Comparison of ENCODE assay signal across 26 cellular contexts in genomic region chr4:142741995-142742394, GRCh38.
A peak's percentile ranks its signal among the peaks of the same experiment; 100 is the strongest.
DNase-seq lines count a peak whose midpoint lies in the region; ATAC-seq and TF ChIP-seq lines count a peak whose summit lies in the region.
"Had no signal": no experiment of that assay in that cellular context is flagged by ENCODE, and none has a peak within 500 bp of the region (broad histone marks: within the 10 kb centered on the region; RNA-seq: fewer than 3 reads in every experiment).

No MANE protein-coding gene starts in this region.

- in situ Hi-C loops in HAP-1 (cut with MboI; ENCODE audit: low sequenced_read_pairs) = no loop called here

- H3K27me3 Mint-ChIP-seq in WTC11 (ENCODE audit: low read depth) = no peaks in the 10 kb centered on the region
- H3K27me3 Mint-ChIP-seq: activated B cell treated with CpG ODN at 0.5 μM for 24 hours; activated CD8-positive, alpha-beta memory T cell treated with anti-CD3 and anti-CD28 coated beads, Interleukin-2, amount 10 ng/mL, durations not matched to agents 7 days and 5 days had no signal

- H3K9me3 ChIP-seq in BE2C (no peaks in the 10 kb centered on the region), HAP-1 (no peaks in the 10 kb centered on the region)
- H3K9me3 ChIP-seq: neutrophil had no signal

- H3K4me3 ChIP-seq in BE2C (ENCODE audit: low read depth, low read length) = no peak overlapping the region
- no peak overlapping the region for H3K4me3 ChIP-seq in HAP-1

- peak; percentile 67 for ATAC-seq in WTC11
- ATAC-seq: activated CD8-positive, alpha-beta memory T cell treated with anti-CD3 and anti-CD28 coated beads, Interleukin-2, amount 10 ng/mL, durations not matched to agents 7 days and 5 days; left lobe of liver; sciatic nerve; stimulated activated effector memory CD8-positive, alpha-beta T cell treated with anti-CD3 and anti-CD28 coated beads, Interleukin-12 subunit alpha, Interleukin-12 subunit beta, amount 100 ng/mL, for 72 hours had no signal

- H3K4me1 Mint-ChIP-seq in WTC11 = no peaks in the 10 kb centered on the region
- H3K4me1 Mint-ChIP-seq: activated B cell treated with CpG ODN at 0.5 μM for 24 hours; activated CD8-positive, alpha-beta memory T cell treated with anti-CD3 and anti-CD28 coated beads, Interleukin-2, amount 10 ng/mL, durations not matched to agents 7 days and 5 days; H9; immature natural killer cell; stimulated activated effector memory CD8-positive, alpha-beta T cell treated with anti-CD3 and anti-CD28 coated beads, Interleukin-12 subunit alpha, Interleukin-12 subunit beta, amount 100 ng/mL, for 72 hours had no signal

- H3K4me3 Mint-ChIP-seq in WTC11 = no peak overlapping the region
- H3K4me3 Mint-ChIP-seq: activated B cell treated with CpG ODN at 0.5 μM for 24 hours; activated CD8-positive, alpha-beta memory T cell treated with anti-CD3 and anti-CD28 coated beads, Interleukin-2, amount 10 ng/mL, durations not matched to agents 7 days and 5 days; activated naive CD4-positive, alpha-beta T cell treated with anti-CD3 and anti-CD28 coated beads for 36 hours; activated T-helper 1 cell treated with anti-CD3 and anti-CD28 coated beads, Interleukin-12 subunit alpha, Interleukin-12 subunit beta, Interleukin-2, Interleukin-4 antibody, amounts not matched to agents 30 ng/mL and 10 ng/mL and 1 ng/mL, durations not matched to agents 14 hours and 24 hours and 36 hours; H9; immature natural killer cell; stimulated activated effector memory CD8-positive, alpha-beta T cell treated with anti-CD3 and anti-CD28 coated beads, Interleukin-12 subunit alpha, Interleukin-12 subunit beta, amount 100 ng/mL, for 72 hours had no signal

- TF ChIP-seq CTCF in BE2C (IDR thresholded peaks at IDR 0.05; ENCODE audit: low read depth, low read length) (peak; percentile 30), WTC11 (IDR thresholded peaks at IDR 0.05) (no peak)

- DNase-seq in BE2C = no peak
- DNase-seq in HEK293T (ENCODE audit: extremely low spot score) = peak; percentile 6
- no peak for DNase-seq in WTC11 (ENCODE audit: low spot score)
- peak; percentile 24 for DNase-seq in iPS-NIHi11 (ENCODE audit: low spot score)
- no peak for DNase-seq in activated T-cell treated with anti-CD3 and anti-CD28 coated beads for 4 hours
- no peak for DNase-seq in stimulated activated CD4-positive, alpha-beta T cell treated with anti-CD3 and anti-CD28 coated beads, Interleukin-12 subunit alpha, Interleukin-12 subunit beta, amount 100 ng/mL, for 4 hours
- no peak for DNase-seq in activated T-cell treated with anti-CD3 and anti-CD28 coated beads, Interleukin-2, amount 50 U/mL, for 48 hours
- no peak for DNase-seq in HAP-1 (ENCODE audit: low spot score in 2 of 2)
- DNase-seq: activated B cell treated with CpG ODN at 0.5 μM for 24 hours; activated CD4-positive, alpha-beta T cell treated with anti-CD3 and anti-CD28 coated beads, Interleukin-2, amount 50 U/mL, for 1 hour; activated CD8-positive, alpha-beta memory T cell treated with anti-CD3 and anti-CD28 coated beads, Interleukin-2, amount 10 ng/mL, durations not matched to agents 7 days and 5 days; activated naive CD4-positive, alpha-beta T cell treated with anti-CD3 and anti-CD28 coated beads for 36 hours; foreskin melanocyte; H9; immature natural killer cell; mesenchymal stem cell; NCI-H146; NCI-H2107; NCI-H510A; stimulated activated CD4-positive, alpha-beta T cell treated with anti-CD3 and anti-CD28 coated beads, Interleukin-4, amount 100 ng/mL, for 24 hours; substantia nigra had no signal

- H3K36me3 Mint-ChIP-seq in WTC11 = no peaks in the 10 kb centered on the region
- H3K36me3 Mint-ChIP-seq: activated CD8-positive, alpha-beta memory T cell treated with anti-CD3 and anti-CD28 coated beads, Interleukin-2, amount 10 ng/mL, durations not matched to agents 7 days and 5 days; immature natural killer cell; stimulated activated effector memory CD8-positive, alpha-beta T cell treated with anti-CD3 and anti-CD28 coated beads, Interleukin-12 subunit alpha, Interleukin-12 subunit beta, amount 100 ng/mL, for 72 hours had no signal

- H3K4me1 ChIP-seq in BE2C (no peaks in the 10 kb centered on the region), HAP-1 (no peaks in the 10 kb centered on the region)

- H3K27ac Mint-ChIP-seq in WTC11 = no peak overlapping the region
- H3K27ac Mint-ChIP-seq: activated B cell treated with CpG ODN at 0.5 μM for 24 hours; activated CD8-positive, alpha-beta memory T cell treated with anti-CD3 and anti-CD28 coated beads, Interleukin-2, amount 10 ng/mL, durations not matched to agents 7 days and 5 days; activated naive CD4-positive, alpha-beta T cell treated with anti-CD3 and anti-CD28 coated beads for 36 hours; activated T-helper 1 cell treated with anti-CD3 and anti-CD28 coated beads, Interleukin-12 subunit alpha, Interleukin-12 subunit beta, Interleukin-2, Interleukin-4 antibody, amounts not matched to agents 30 ng/mL and 10 ng/mL and 1 ng/mL, durations not matched to agents 14 hours and 24 hours and 36 hours; H9; immature natural killer cell; stimulated activated effector memory CD8-positive, alpha-beta T cell treated with anti-CD3 and anti-CD28 coated beads, Interleukin-12 subunit alpha, Interleukin-12 subunit beta, amount 100 ng/mL, for 72 hours had no signal

- H3K36me3 ChIP-seq in BE2C = no peaks in the 10 kb centered on the region
- no peaks in the 10 kb centered on the region for H3K36me3 ChIP-seq in HAP-1 (replicated peaks)
- H3K36me3 ChIP-seq: neutrophil had no signal

- POLR2A ChIA-PET in HEK293T (lab: Yijun Ruan, JAX) = no interaction called here
- POLR2A ChIA-PET in WTC11 (lab: Charles Lee) = no interaction called here

- H3K27me3 ChIP-seq in BE2C (no peaks in the 10 kb centered on the region), HAP-1 (ENCODE audit: low read depth) (no peaks in the 10 kb centered on the region)
- H3K27me3 ChIP-seq: neutrophil had no signal

- CTCF ChIA-PET in HEK293T (lab: Yijun Ruan, JAX) = no interaction called here
- CTCF ChIA-PET in WTC11 (lab: Charles Lee) = no interaction called here

- peaks cover 13% of the 10 kb centered on the region for H3K9me3 Mint-ChIP-seq in WTC11

TF ChIP-seq in HEK293T, 16 proteins besides CTCF, POLR2A, EP300 and RAD21:
- no peak for TF ChIP-seq ARNT (IDR thresholded peaks at IDR 0.05)
- no peak for TF ChIP-seq LEF1 (IDR thresholded peaks at IDR 0.05; ENCODE audit: borderline replicate concordance)
- TF ChIP-seq ELF4 (IDR thresholded peaks at IDR 0.05) = no peak
- no peak for TF ChIP-seq SUZ12 (IDR thresholded peaks at IDR 0.05)
- no peak for TF ChIP-seq PKNOX1 (IDR thresholded peaks at IDR 0.05)
- no peak for TF ChIP-seq L3MBTL2 (conservative IDR thresholded peaks at IDR 0.05)
- no peak for TF ChIP-seq FOXA1 (IDR thresholded peaks at IDR 0.05)
- TF ChIP-seq NFRKB (IDR thresholded peaks at IDR 0.05) = no peak
- no peak for TF ChIP-seq SP1 (IDR thresholded peaks at IDR 0.05)
- no peak for TF ChIP-seq FOXM1 (IDR thresholded peaks at IDR 0.05; ENCODE audit: borderline replicate concordance)
- TF ChIP-seq FOXK2 (IDR thresholded peaks at IDR 0.05) = no peak
- no peak for TF ChIP-seq CTBP1 (IDR thresholded peaks at IDR 0.05; ENCODE audit: borderline replicate concordance)
- no peak for TF ChIP-seq TARDBP (IDR thresholded peaks at IDR 0.05)
- TF ChIP-seq HDGF (IDR thresholded peaks at IDR 0.05; ENCODE audit: borderline replicate concordance) = no peak

TF ChIP-seq in WTC11, 78 proteins besides CTCF, POLR2A, EP300 and RAD21:
- TF ChIP-seq ESRRA (CRISPR knock-in tag; IDR thresholded peaks at IDR 0.05; ENCODE audit: borderline replicate concordance) = no peak
- TF ChIP-seq ATF6 (CRISPR knock-in tag; IDR thresholded peaks at IDR 0.05) = no peak
- no peak for TF ChIP-seq HMGXB4 (CRISPR knock-in tag; IDR thresholded peaks at IDR 0.05)
- TF ChIP-seq MLX (CRISPR knock-in tag; IDR thresholded peaks at IDR 0.05) = no peak
- no peak for TF ChIP-seq ZNF121 (CRISPR knock-in tag; IDR thresholded peaks at IDR 0.05)
- TF ChIP-seq NFYB (CRISPR knock-in tag; conservative IDR thresholded peaks at IDR 0.05; ENCODE audit: low read depth) = no peak
- TF ChIP-seq SOX15 (CRISPR knock-in tag; IDR thresholded peaks at IDR 0.05) = no peak
- TF ChIP-seq GRHL2 (CRISPR knock-in tag; IDR thresholded peaks at IDR 0.05; ENCODE audit: insufficient replicate concordance, severe bottlenecking) = no peak
TF ChIP-seq in WTC11: peak in this region for 0.

Comparison
In these comparisons a context has a peak if more than half of its experiments do, and no peak if none do; other contexts are left out.
1. DNase-seq: peak in HEK293T (single experiment) and iPS-NIHi11 (single experiment); none in BE2C (single experiment), WTC11 (single experiment), activated T-cell treated with anti-CD3 and anti-CD28 coated beads for 4 hours (single experiment), stimulated activated CD4-positive, alpha-beta T cell treated with anti-CD3 and anti-CD28 coated beads, Interleukin-12 subunit alpha, Interleukin-12 subunit beta, amount 100 ng/mL, for 4 hours (single experiment), activated T-cell treated with anti-CD3 and anti-CD28 coated beads, Interleukin-2, amount 50 U/mL, for 48 hours (0 of 2) and HAP-1 (0 of 2).